Comparison of ENCODE assay signal across 8 cellular contexts in the genomic region with DNA sequence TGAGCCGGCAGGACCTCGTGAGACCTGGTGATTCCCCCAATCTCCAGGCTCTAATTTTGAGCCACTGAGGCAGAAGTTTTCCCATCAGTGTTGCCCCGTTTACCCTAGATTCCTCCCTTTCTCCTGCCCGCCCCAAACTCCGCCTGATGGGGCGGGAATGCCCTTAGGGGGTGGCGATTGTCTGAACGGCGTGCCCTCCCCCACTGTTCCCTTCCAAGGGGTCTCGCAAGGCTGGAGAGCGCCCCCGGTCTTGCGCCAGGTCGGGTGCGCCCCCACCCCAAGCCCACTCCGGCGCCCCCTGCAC. TPM values are rescaled to one million over a fixed set of nuclear protein-coding genes. Genes with fewer than 3 reads are reported as not detected.
DNase-seq lines count a peak whose midpoint lies in the region; ATAC-seq and TF ChIP-seq lines count a peak whose summit lies in the region.

No MANE protein-coding gene starts in this region.

- no peak for TF ChIP-seq CTCF in CD8-positive, alpha-beta T cell (IDR thresholded peaks at IDR 0.05)
- TF ChIP-seq CTCF in body of pancreas (IDR thresholded peaks at IDR 0.05) = no peak

- CTCF ChIA-PET in CD8-positive, alpha-beta T cell (lab: Charles Lee) = interaction anchor here (0.9 kb wide), 1 partner anchor 43 kb away, joined by 3 read pairs; no protein-coding TSS in a partner anchor

- peaks cover 20% of the 10 kb centered on the region for H3K4me1 Mint-ChIP-seq in CD8-positive, alpha-beta T cell (ENCODE audit: low read depth)

- no peaks in the 10 kb centered on the region for H3K9me3 Mint-ChIP-seq in CD8-positive, alpha-beta T cell

- peak in 1 of 7 experiments; percentile 5 for DNase-seq in CD8-positive, alpha-beta T cell
- no peak for DNase-seq in body of pancreas
- peak; percentile 2 for DNase-seq in kidney glomerular epithelial cell (lab: John Stamatoyannopoulos, UW)
- no peak for DNase-seq in stimulated activated CD4-positive, alpha-beta T cell treated with anti-CD3 and anti-CD28 coated beads, Interleukin-4, amount 100 ng/mL, for 4 hours
- DNase-seq in activated effector memory CD4-positive, alpha-beta T cell treated with anti-CD3 and anti-CD28 coated beads, Interleukin-2, amount 50 U/mL, for 16 hours = no peak

- ATAC-seq in CD8-positive, alpha-beta T cell = no peak
- ATAC-seq in GM21423 (IDR thresholded peaks at IDR 0.05; ENCODE audit: unreplicated experiment) (peak; percentile 16), body of pancreas (peak; percentile 45)

- intact Hi-C loops in CD8-positive, alpha-beta T cell (cut with DNase I, micrococcal nuclease) = loop anchor here in 1 of 2 experiments (5.0 kb wide), 1 partner anchor 201 kb away; no protein-coding TSS in a partner anchor
- intact Hi-C loops in body of pancreas (cut with DNase I) = no loop called here

- H3K27me3 Mint-ChIP-seq in CD8-positive, alpha-beta T cell (ENCODE audit: low read depth) = no peaks in the 10 kb centered on the region

- peak overlapping the region; percentile 67 for H3K4me3 ChIP-seq in CD8-positive, alpha-beta T cell (ENCODE audit: low read depth, low read length)
- H3K4me3 ChIP-seq in body of pancreas (peak overlapping the region; percentile 63 to 66), subcutaneous abdominal adipose tissue (ENCODE audit: low read depth in 1 of 5, low read length in 5 of 5) (peak overlapping the region; percentile 92 to 97 (median 96))

- peak overlapping the region; percentile 93 for H3K27ac Mint-ChIP-seq in CD8-positive, alpha-beta T cell

- H3K27me3 ChIP-seq in CD8-positive, alpha-beta T cell (ENCODE audit: insufficient read depth, low read length) = no peaks in the 10 kb centered on the region
- H3K27me3 ChIP-seq in body of pancreas (no peaks in the 10 kb centered on the region), subcutaneous abdominal adipose tissue (ENCODE audit: control insufficient read depth in 5 of 5, insufficient read depth in 4 of 5, low read length in 5 of 5) (no peaks in the 10 kb centered on the region)

- no peaks in the 10 kb centered on the region for H3K36me3 ChIP-seq in CD8-positive, alpha-beta T cell (ENCODE audit: insufficient read depth, low read length)
- peaks cover 9% of the 10 kb centered on the region for H3K36me3 ChIP-seq in KOPT-K1 (ENCODE audit: insufficient read depth, low read length)
- no peaks in the 10 kb centered on the region for H3K36me3 ChIP-seq in body of pancreas (replicated peaks in 1 of 2; ENCODE audit: insufficient read depth in 1 of 2, low read depth in 2 of 2)
- peaks cover 0 to 9% (median 8%) of the 10 kb centered on the region in 5 donors for H3K36me3 ChIP-seq in subcutaneous abdominal adipose tissue (ENCODE audit: control insufficient read depth in 5 of 5, insufficient read depth in 5 of 5, low read length in 5 of 5)

- peak overlapping the region; percentile 84 for H3K27ac ChIP-seq in CD8-positive, alpha-beta T cell (ENCODE audit: low read depth, low read length)
- H3K27ac ChIP-seq in KOPT-K1 (ENCODE audit: low read depth, low read length, poor library complexity, severe bottlenecking) (peak overlapping the region; percentile 89), body of pancreas (peak overlapping the region; percentile 71 to 92 (median 90)), subcutaneous abdominal adipose tissue (ENCODE audit: low read depth, low read length) (peak overlapping the region; percentile 72)

- POLR2A ChIA-PET in CD8-positive, alpha-beta T cell (lab: Charles Lee) = interaction anchor here (0.6 to 1.4 kb wide), 4 partner anchors 13 to 1458 kb away, joined by 3 to 5 read pairs (median 4); no protein-coding TSS in a partner anchor

- WGBS in body of pancreas, 2 donors = 0 to 1% methylated on average over 9 to 17 of the region's 17 CpGs

- no peaks in the 10 kb centered on the region for H3K9me3 ChIP-seq in CD8-positive, alpha-beta T cell (ENCODE audit: low read length)
- H3K9me3 ChIP-seq in KOPT-K1 (ENCODE audit: insufficient read depth, low read length, poor library complexity, severe bottlenecking) (no peaks in the 10 kb centered on the region), body of pancreas (no peaks in the 10 kb centered on the region), subcutaneous abdominal adipose tissue (ENCODE audit: control insufficient read depth in 5 of 5, low read length in 5 of 5) (no peaks in the 10 kb centered on the region)

- peak overlapping the region; percentile 92 for H3K4me3 Mint-ChIP-seq in CD8-positive, alpha-beta T cell

- H3K4me1 ChIP-seq in CD8-positive, alpha-beta T cell (ENCODE audit: insufficient read depth, low read length) = peaks cover 16% of the 10 kb centered on the region
- H3K4me1 ChIP-seq in body of pancreas (peaks cover 18% of the 10 kb centered on the region), subcutaneous abdominal adipose tissue (ENCODE audit: control insufficient read depth in 5 of 5, insufficient read depth in 5 of 5, low read length in 5 of 5) (peaks cover 2 to 22% (median 19%) of the 10 kb centered on the region in 5 donors)

- H3K9ac ChIP-seq in subcutaneous abdominal adipose tissue (ENCODE audit: low read length in 5 of 5) = peak overlapping the region; percentile 79 to 90 (median 87)

- peaks cover 13% of the 10 kb centered on the region for H3K36me3 Mint-ChIP-seq in CD8-positive, alpha-beta T cell

- TF ChIP-seq POLR2A in body of pancreas (IDR thresholded peaks at IDR 0.05) = no peak

RNA-seq across cellular contexts. Expression of gene ZFP64, which starts 0.5 kb away (rescaled TPM):
- total RNA-seq in CD8-positive, alpha-beta T cell = 1 to 10 TPM; 2.4 to 2.7 TPM
- total RNA-seq in body of pancreas = 10 to 100 TPM in 1 of 2 donors, 1 to 10 TPM in 1; 6.3 to 10.4 TPM
